Comparison of ENCODE assay signal across 1 cellular context in the genomic region with DNA sequence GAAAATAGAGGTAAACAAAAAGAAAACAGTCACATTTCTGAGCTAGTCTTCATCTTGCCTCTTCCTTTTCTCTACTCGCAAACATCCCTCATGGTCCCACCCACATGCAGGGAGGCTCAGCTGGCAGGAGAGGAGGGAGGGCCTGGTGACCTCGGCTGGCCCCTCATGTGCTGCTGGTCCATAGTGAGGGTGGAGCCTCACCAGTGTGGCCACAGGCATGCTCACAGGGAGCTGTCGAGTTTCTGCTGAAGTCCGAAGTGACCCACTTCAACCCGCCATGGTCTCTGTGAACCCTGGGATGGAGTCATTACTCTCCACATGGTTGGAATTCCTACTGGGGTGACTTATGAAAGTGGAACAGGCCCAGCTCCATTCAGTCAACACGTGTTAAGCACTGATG.
TF ChIP-seq lines count a peak whose summit lies in the region.

No MANE protein-coding gene starts in this region.

TF ChIP-seq in HEK293, 187 proteins besides CTCF, POLR2A, EP300 and RAD21 (continued from another document):
- TF ChIP-seq SCRT1 (tag by site-specific recombination; IDR thresholded peaks at IDR 0.05; ENCODE audit: borderline replicate concordance) (no peak), ZNF140 (tag by site-specific recombination; IDR thresholded peaks at IDR 0.05) (no peak), ZNF530 (tag by site-specific recombination; IDR thresholded peaks at IDR 0.05; ENCODE audit: low read depth) (no peak)
TF ChIP-seq in HEK293: peak in this region for 3.
